Comparison of ENCODE assay signal across 8 cellular contexts in the genomic region with DNA sequence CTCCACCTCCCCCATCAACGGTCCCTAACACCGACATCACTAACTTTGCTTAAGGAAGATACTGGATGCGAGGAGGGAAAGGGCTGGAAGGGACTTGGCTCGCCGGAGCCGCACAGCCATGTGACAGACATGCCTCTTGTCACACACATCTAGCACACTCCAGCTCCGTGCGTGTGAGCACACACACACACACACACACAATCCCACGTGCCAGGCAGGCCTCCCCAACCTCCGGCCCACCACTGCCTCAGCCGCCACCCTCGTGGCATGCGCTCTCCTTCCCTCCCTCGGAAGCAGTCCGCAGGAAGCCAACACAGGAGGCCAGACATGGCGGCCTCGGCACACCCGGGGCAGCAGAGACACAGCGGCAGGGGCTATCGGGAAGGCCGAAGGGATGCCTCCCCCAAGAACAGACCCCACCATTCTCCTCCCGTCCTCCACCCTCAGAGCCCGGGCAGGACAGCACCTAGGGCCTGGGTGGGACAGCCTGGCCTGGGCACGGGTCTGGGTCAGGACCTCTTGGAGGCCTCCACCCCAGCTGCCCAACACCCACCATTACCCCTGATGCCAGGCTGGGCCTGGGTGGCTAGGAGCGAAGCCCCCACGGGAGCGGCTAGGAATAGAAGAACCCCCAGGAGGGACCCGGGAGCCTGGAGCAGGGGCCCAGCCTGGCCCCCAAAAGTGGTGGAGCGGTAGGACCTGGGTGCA. TPM values are rescaled to one million over a fixed set of nuclear protein-coding genes. Genes with fewer than 3 reads are reported as not detected.
DNase-seq lines count a peak whose midpoint lies in the region; ATAC-seq, FAIRE-seq and TF ChIP-seq lines count a peak whose summit lies in the region.

No MANE protein-coding gene starts in this region.

- no peaks in the 10 kb centered on the region for H3K27me3 Mint-ChIP-seq in effector memory CD8-positive, alpha-beta T cell
- no peaks in the 10 kb centered on the region for H3K27me3 Mint-ChIP-seq in Calu3 (ENCODE audit: unreplicated experiment)

- peak overlapping the region; percentile 87 to 91 for H3K4me3 Mint-ChIP-seq in effector memory CD8-positive, alpha-beta T cell
- no peak overlapping the region for H3K4me3 Mint-ChIP-seq in Calu3 (ENCODE audit: low read depth, unreplicated experiment)

- peaks cover 65 to 72% of the 10 kb centered on the region in 2 donors for H3K4me1 Mint-ChIP-seq in effector memory CD8-positive, alpha-beta T cell (ENCODE audit: low read depth in 2 of 2)
- peaks cover 15% of the 10 kb centered on the region for H3K4me1 Mint-ChIP-seq in Calu3 (ENCODE audit: low read depth, unreplicated experiment)

- H3K27ac Mint-ChIP-seq in effector memory CD8-positive, alpha-beta T cell = peak overlapping the region; percentile 94 to 97
- no peak overlapping the region for H3K27ac Mint-ChIP-seq in Calu3 (ENCODE audit: unreplicated experiment)

- no peak for FAIRE-seq in HTR-8/SVneo (lab: Jason Lieb, UNC)

- intact Hi-C loops in Calu3 (cut with micrococcal nuclease; ENCODE audit: unreplicated experiment) = no loop called here

- peaks cover 22% of the 10 kb centered on the region for H3K36me3 Mint-ChIP-seq in effector memory CD8-positive, alpha-beta T cell (ENCODE audit: insufficient read depth)
- H3K36me3 Mint-ChIP-seq in Calu3 (ENCODE audit: insufficient read depth, unreplicated experiment) = peaks cover 25% of the 10 kb centered on the region

- CTCF ChIA-PET in Calu3 (lab: Charles Lee) = interaction anchor here (0.6 kb wide), 1 partner anchor 12 kb away, joined by 4 read pairs; no protein-coding TSS in a partner anchor

- ATAC-seq in GM21723 (IDR thresholded peaks at IDR 0.05; ENCODE audit: unreplicated experiment) = peak; percentile 14
- ATAC-seq in effector memory CD8-positive, alpha-beta T cell (replicated peaks) = peak; percentile 45

- DNase-seq in activated CD4-positive, alpha-beta T cell treated with anti-CD3 and anti-CD28 coated beads for 4 hours = peak; percentile 57 to 70
- DNase-seq in effector memory CD8-positive, alpha-beta T cell = peak; percentile 48 to 52 (median 51)
- peak; percentile 24 to 46 for DNase-seq in stimulated activated CD4-positive, alpha-beta T cell treated with anti-CD3 and anti-CD28 coated beads, Interleukin-12 subunit alpha, Interleukin-12 subunit beta, amount 100 ng/mL, for 24 hours (ENCODE audit: low read depth in 2 of 2)
- DNase-seq in HTR-8/SVneo (ENCODE audit: insufficient read length, low spot score) (no peak), DMS 273 treated with DMSO at 0.1 percent for 48 hours (lab: John Stamatoyannopoulos, UW) (no peak), HuH-7 (ENCODE audit: low spot score) (no peak), Calu3 (no peak)

- H3K9me3 Mint-ChIP-seq in effector memory CD8-positive, alpha-beta T cell = no peaks in the 10 kb centered on the region
- H3K9me3 Mint-ChIP-seq in Calu3 (ENCODE audit: low read depth, unreplicated experiment) = no peaks in the 10 kb centered on the region

- BruUV-seq in Calu3 (replicated peaks; lab: Mats Ljungman, UMichigan) = no TSS peak

- no peak for TF ChIP-seq CTCF in Calu3 (IDR thresholded peaks at IDR 0.05; ENCODE audit: unreplicated experiment)

RNA-seq across cellular contexts. Expression of a gene that starts 1.0 kb away (rescaled TPM):
- total RNA-seq in Calu3 (2022) = 19.0 and 22.1 TPM in 2 replicates

RNA-seq across cellular contexts. Expression of a gene that starts 34.1 kb away (rescaled TPM):
- total RNA-seq in Calu3 (2022) = 40.5 and 49.2 TPM in 2 replicates

RNA-seq across cellular contexts. Expression of a gene that starts 57.9 kb away (rescaled TPM):
- total RNA-seq in Calu3 (2022) = 1.5 and 2.8 TPM in 2 replicates

Comparison
In these comparisons a context has a peak if more than half of its experiments do, and no peak if none do; other contexts are left out.
1. DNase-seq: peak in activated CD4-positive, alpha-beta T cell treated with anti-CD3 and anti-CD28 coated beads for 4 hours (2 of 2), effector memory CD8-positive, alpha-beta T cell (3 of 3) and stimulated activated CD4-positive, alpha-beta T cell treated with anti-CD3 and anti-CD28 coated beads, Interleukin-12 subunit alpha, Interleukin-12 subunit beta, amount 100 ng/mL, for 24 hours (2 of 2); none in HTR-8/SVneo (single experiment), DMS 273 treated with DMSO at 0.1 percent for 48 hours (single experiment), HuH-7 (single experiment) and Calu3 (single experiment).